In genomic region chr4:37604464-37604863, GRCh38 we compare ENCODE assay signal across 1 cellular context.
TF ChIP-seq lines count a peak whose summit lies in the region.

No MANE protein-coding gene starts in this region.

TF ChIP-seq in WTC11, 78 proteins besides CTCF, POLR2A, EP300 and RAD21 (continued from another document):
- TF ChIP-seq ARID4B (CRISPR knock-in tag; IDR thresholded peaks at IDR 0.05; ENCODE audit: borderline replicate concordance) (no peak), ZBTB43 (CRISPR knock-in tag; IDR thresholded peaks at IDR 0.05) (no peak), NFATC4 (CRISPR knock-in tag; IDR thresholded peaks at IDR 0.05) (no peak), ZNF423 (CRISPR knock-in tag; IDR thresholded peaks at IDR 0.05) (no peak), ESRRA (CRISPR knock-in tag; IDR thresholded peaks at IDR 0.05; ENCODE audit: borderline replicate concordance) (no peak)
